ENCODE assay signal across 18 cellular contexts in genomic region chr9:1536522-1537170, GRCh38.
DNase-seq lines count a peak whose midpoint lies in the region; ATAC-seq and TF ChIP-seq lines count a peak whose summit lies in the region.
"Had no signal": no experiment of that assay in that cellular context is flagged by ENCODE, and none has a peak within 500 bp of the region (broad histone marks: within the 10 kb centered on the region; RNA-seq: fewer than 3 reads in every experiment).

No MANE protein-coding gene starts in this region.

- H3K36me3 Mint-ChIP-seq in activated naive CD8-positive, alpha-beta T cell treated with anti-CD3 and anti-CD28 coated beads, Interleukin-2, amount 50 U/mL, for 24 hours (ENCODE audit: low read depth), result no peaks in the 10 kb centered on the region
- H3K36me3 Mint-ChIP-seq: activated naive CD8-positive, alpha-beta T cell; naive thymus-derived CD8-positive, alpha-beta T cell; stimulated activated naive B cell treated with anti-CD40 and anti-IgM and Interleukin-4, amounts not matched to agents 10 μg/mL and 1 μg/mL and 100 μg/mL, for 72 hours had no signal

- in situ Hi-C loops in GM13976 (cut with MboI; ENCODE audit: low sequenced_read_pairs, unreplicated experiment), result no loop called here

- no peak for TF ChIP-seq CTCF in GM13976 (IDR thresholded peaks at IDR 0.05; ENCODE audit: borderline replicate concordance, control extremely low read depth, extremely low read depth, insufficient read depth, missing control alignments)

- H3K4me1 Mint-ChIP-seq in activated naive CD8-positive, alpha-beta T cell treated with anti-CD3 and anti-CD28 coated beads, Interleukin-2, amount 50 U/mL, for 24 hours, result peaks cover 2% of the 10 kb centered on the region
- H3K4me1 Mint-ChIP-seq: central memory CD8-positive, alpha-beta T cell; naive thymus-derived CD8-positive, alpha-beta T cell; stimulated activated naive B cell treated with anti-CD40 and anti-IgM and Interleukin-4, amounts not matched to agents 10 μg/mL and 1 μg/mL and 100 μg/mL, for 72 hours had no signal

- no peak overlapping the region for H3K4me3 Mint-ChIP-seq in activated naive CD8-positive, alpha-beta T cell treated with anti-CD3 and anti-CD28 coated beads, Interleukin-2, amount 50 U/mL, for 24 hours
- H3K4me3 Mint-ChIP-seq: activated naive CD8-positive, alpha-beta T cell; central memory CD8-positive, alpha-beta T cell; naive thymus-derived CD8-positive, alpha-beta T cell; stimulated activated naive B cell treated with anti-CD40 and anti-IgM and Interleukin-4, amounts not matched to agents 10 μg/mL and 1 μg/mL and 100 μg/mL, for 72 hours had no signal

- no peak overlapping the region for H3K27ac Mint-ChIP-seq in activated naive CD8-positive, alpha-beta T cell treated with anti-CD3 and anti-CD28 coated beads, Interleukin-2, amount 50 U/mL, for 24 hours
- H3K27ac Mint-ChIP-seq: activated naive CD8-positive, alpha-beta T cell; naive thymus-derived CD8-positive, alpha-beta T cell; stimulated activated naive B cell treated with anti-CD40 and anti-IgM and Interleukin-4, amounts not matched to agents 10 μg/mL and 1 μg/mL and 100 μg/mL, for 72 hours had no signal

- DNase-seq in GM13976 (ENCODE audit: low spot score) (peak; percentile 9), germinal center (ENCODE audit: low spot score) (no peak), superior temporal gyrus (ENCODE audit: extremely low spot score) (no peak), mesenteric fat pad (ENCODE audit: low spot score) (no peak)
- DNase-seq in activated naive CD8-positive, alpha-beta T cell treated with anti-CD3 and anti-CD28 coated beads, Interleukin-2, amount 50 U/mL, for 24 hours, result no peak
- DNase-seq: HCEC 1CT; heart right ventricle; naive thymus-derived CD8-positive, alpha-beta T cell; NCI-H1092; NCI-H510A; stimulated activated CD4-positive, alpha-beta T cell treated with anti-CD3 and anti-CD28 coated beads, Interleukin-2, amount 100 ng/mL, for 48 hours; stimulated activated naive B cell treated with anti-CD40 and anti-IgM and Interleukin-4, amounts not matched to agents 10 μg/mL and 1 μg/mL and 100 μg/mL, for 72 hours had no signal

- peak; percentile 64 for ATAC-seq in GM19035 (IDR thresholded peaks at IDR 0.05; ENCODE audit: unreplicated experiment)
- peak; percentile 74 for ATAC-seq in HG02610 (IDR thresholded peaks at IDR 0.05; ENCODE audit: unreplicated experiment)
- peak; percentile 77 for ATAC-seq in HG03342 (IDR thresholded peaks at IDR 0.05; ENCODE audit: unreplicated experiment)
- ATAC-seq in activated naive CD8-positive, alpha-beta T cell treated with anti-CD3 and anti-CD28 coated beads, Interleukin-2, amount 50 U/mL, for 24 hours, result no peak
- ATAC-seq: heart right ventricle; naive thymus-derived CD8-positive, alpha-beta T cell; Right ventricle myocardium inferior; stimulated activated naive B cell treated with anti-CD40 and anti-IgM and Interleukin-4, amounts not matched to agents 10 μg/mL and 1 μg/mL and 100 μg/mL, for 72 hours had no signal

- peaks cover 9% of the 10 kb centered on the region for H3K9me3 Mint-ChIP-seq in activated naive CD8-positive, alpha-beta T cell treated with anti-CD3 and anti-CD28 coated beads, Interleukin-2, amount 50 U/mL, for 24 hours

- no peaks in the 10 kb centered on the region for H3K27me3 Mint-ChIP-seq in activated naive CD8-positive, alpha-beta T cell treated with anti-CD3 and anti-CD28 coated beads, Interleukin-2, amount 50 U/mL, for 24 hours
- H3K27me3 Mint-ChIP-seq: activated naive CD8-positive, alpha-beta T cell; central memory CD8-positive, alpha-beta T cell; stimulated activated naive B cell treated with anti-CD40 and anti-IgM and Interleukin-4, amounts not matched to agents 10 μg/mL and 1 μg/mL and 100 μg/mL, for 72 hours had no signal
